8 cellular contexts compared by ENCODE assay signal in genomic region chr2:196592331-196592911, GRCh38. TPM values are rescaled to one million over a fixed set of nuclear protein-coding genes. Genes with fewer than 3 reads are reported as not detected.
DNase-seq lines count a peak whose midpoint lies in the region; ATAC-seq and TF ChIP-seq lines count a peak whose summit lies in the region.

No MANE protein-coding gene starts in this region.

- peak overlapping the region; percentile 84 for H3K27ac ChIP-seq in Panc1 (ENCODE audit: low read length)
- peak overlapping the region; percentile 89 to 99 (median 97) for H3K27ac ChIP-seq in dorsolateral prefrontal cortex
- peak overlapping the region; percentile 45 to 89 for H3K27ac ChIP-seq in lung (ENCODE audit: low read depth in 1 of 2, low read length in 1 of 2)
- peak overlapping the region in 1 of 4 donors; percentile 65 for H3K27ac ChIP-seq in transverse colon

- H3K36me3 ChIP-seq in Panc1 (ENCODE audit: control insufficient read depth, insufficient read depth, low read length) (no peaks in the 10 kb centered on the region), lung (ENCODE audit: control insufficient read depth in 2 of 2, insufficient read depth in 2 of 2, low read length in 2 of 2) (no peaks in the 10 kb centered on the region), transverse colon (no peaks in the 10 kb centered on the region)

- intact Hi-C loops in Panc1 (cut with micrococcal nuclease; ENCODE audit: unreplicated experiment) = loop anchor here (1.0 to 10.0 kb wide), 2 partner anchors 162 to 294 kb away; no protein-coding TSS in a partner anchor
- intact Hi-C loops in dorsolateral prefrontal cortex (cut with DNase I) = loop anchor here (1.0 to 10.0 kb wide), 8 partner anchors 45 to 295 kb away; partner anchors contain the start of gene CCDC150 (in 1 of the 2)
- intact Hi-C loops in transverse colon (cut with DNase I; ENCODE audit: low total_unique reads) = no loop called here

- DNase-seq in ACHN (peak; percentile 25), Panc1 (ENCODE audit: low read depth, low spot score) (no peak), dorsolateral prefrontal cortex (peak in 8 of 10 donors; percentile 37 to 68 (median 46)), lung (ENCODE audit: low spot score) (no peak), transverse colon (no peak), COLO829 (ENCODE audit: low spot score) (no peak)

- H3K4me1 ChIP-seq in Panc1 (ENCODE audit: control insufficient read depth, insufficient read depth, low read length) (peaks cover 25% of the 10 kb centered on the region), lung (ENCODE audit: control insufficient read depth in 2 of 2, insufficient read depth in 2 of 2, low read length in 2 of 2) (peaks cover 0 to 4% of the 10 kb centered on the region in 2 donors), transverse colon (peaks cover 0 to 11% (median 2%) of the 10 kb centered on the region in 4 donors)

- 1% methylated on average over 44 to 48 of the region's 48 CpGs for WGBS in lung, 2 donors
- WGBS in transverse colon (ENCODE audit: low coverage in 1 of 2), 2 donors = 10 to 17% methylated on average over 11 to 12 of the region's 48 CpGs

- CTCF ChIA-PET in Panc1 (lab: Charles Lee) = no interaction called here

- BruUV-seq in Panc1 (replicated peaks; lab: Mats Ljungman, UMichigan) = no TSS peak

- in situ Hi-C loops in ACHN (cut with HindIII; ENCODE audit: low pct_ligation_motif_present, low pct_unique_long_range_greater_than_20kb, low sequenced_read_pairs) = no loop called here
- in situ Hi-C loops in Panc1 (cut with HindIII; ENCODE audit: low pct_unique_long_range_greater_than_20kb, low sequenced_read_pairs) = no loop called here
- in situ Hi-C loops in transverse colon (cut with MboI; ENCODE audit: low pct_ligation_motif_present in 1 of 4, low pct_unique_long_range_greater_than_20kb in 1 of 4, low sequenced_read_pairs in 3 of 4) = no loop called here

- no peaks in the 10 kb centered on the region; the same call in 1 of the 2 replicates for H3K27me3 ChIP-seq in Panc1 (ENCODE audit: control insufficient read depth, insufficient read depth, low read length)
- H3K27me3 ChIP-seq in dorsolateral prefrontal cortex = peaks cover 0 to 4% (median 0%) of the 10 kb centered on the region in 45 donors
- H3K27me3 ChIP-seq in lung (ENCODE audit: control insufficient read depth, insufficient read depth) = no peaks in the 10 kb centered on the region
- peaks cover 70% of the 10 kb centered on the region for H3K27me3 ChIP-seq in transverse colon

- H3K9me3 ChIP-seq in Panc1 (ENCODE audit: control insufficient read depth, insufficient read depth, low read depth, low read length) = no peaks in the 10 kb centered on the region
- H3K9me3 ChIP-seq in lung (ENCODE audit: control insufficient read depth in 2 of 2, insufficient read depth in 1 of 2, low read length in 1 of 2) = no peaks in the 10 kb centered on the region
- no peaks in the 10 kb centered on the region for H3K9me3 ChIP-seq in transverse colon

- ATAC-seq in GM18505 (IDR thresholded peaks at IDR 0.05; ENCODE audit: unreplicated experiment) (peak; percentile 35), HG03342 (IDR thresholded peaks at IDR 0.05; ENCODE audit: unreplicated experiment) (peak; percentile 27), Panc1 (peak; percentile 74), lung (ENCODE audit: insufficient read depth, low FRiP score) (no peak)

- TF ChIP-seq CTCF in Panc1 (IDR thresholded peaks at IDR 0.05) = peak; percentile 77
- TF ChIP-seq CTCF in dorsolateral prefrontal cortex (IDR thresholded peaks at IDR 0.05 in 54 of 56, conservative IDR thresholded peaks at IDR 0.05 in 2 of 56; ENCODE audit: low read depth in 1 of 56, partially characterized antibody in 56 of 56) = peak in 2 of 56 donors; percentile 3 to 16
- TF ChIP-seq CTCF in lung (IDR thresholded peaks at IDR 0.05; ENCODE audit: control extremely low read depth, extremely low read depth) = no peak
- no peak for TF ChIP-seq CTCF in transverse colon (IDR thresholded peaks at IDR 0.05)

- POLR2A ChIA-PET in Panc1 (lab: Charles Lee) = interaction anchor here (0.7 kb wide), 1 partner anchor 43 kb away, joined by 3 read pairs; no protein-coding TSS in a partner anchor

- TF ChIP-seq EP300 in transverse colon (IDR thresholded peaks at IDR 0.05; ENCODE audit: low read depth) = no peak

- no peak for TF ChIP-seq POLR2A in GM18505 (IDR thresholded peaks at IDR 0.05; ENCODE audit: borderline replicate concordance, extremely low read depth, insufficient read depth, insufficient read length)
- TF ChIP-seq POLR2A in transverse colon (IDR thresholded peaks at IDR 0.05) = no peak

- H3K4me3 ChIP-seq in Panc1 (ENCODE audit: low read depth in 2 of 2, low read length in 2 of 2) (peak overlapping the region; percentile 66 to 88), dorsolateral prefrontal cortex (peak overlapping the region; percentile 59 to 91 (median 76)), lung (peak overlapping the region; percentile 68), transverse colon (peak overlapping the region in 3 of 4 donors; percentile 48 to 83 (median 57))

RNA-seq across cellular contexts. Expression of gene HECW2, which starts 0.9 kb away (rescaled TPM):
- 11.1 TPM for total RNA-seq in Panc1 (2021; ENCODE audit: unreplicated experiment)
- polyA plus RNA-seq in Panc1 (2012; ENCODE audit: insufficient read length) = 4.3 TPM
- total RNA-seq in dorsolateral prefrontal cortex = 100 to 1,000 TPM in 3 of 120 experiments, 10 to 100 TPM in 117; 49.6 to 107 (median 77.3) TPM
- 10 to 100 TPM; 34.2 to 90.0 TPM for total RNA-seq in lung
- 1 to 10 TPM; 3.7 to 6.1 TPM for polyA plus RNA-seq in lung
- 1 to 10 TPM; 1.1 to 2.2 (median 1.6) TPM for total RNA-seq in transverse colon

RNA-seq across cellular contexts. Expression of gene CCDC150, which starts 47.1 kb away (rescaled TPM):
- total RNA-seq in Panc1 (2021; ENCODE audit: unreplicated experiment) (19.0 TPM), dorsolateral prefrontal cortex (10 to 100 TPM in 2 of 120 experiments, 1 to 10 TPM in 117, under 1 TPM in 1; 0.67 to 10.5 (median 4.1) TPM), lung (1 to 10 TPM in 1 of 2 donors, under 1 TPM in 1; 0.95 to 7.1 TPM), transverse colon (100 to 1,000 TPM in 1 of 4 donors, 1 to 10 TPM in 2, not detected in 1; 1.6 to 137 (median 2.7) TPM)
- polyA plus RNA-seq in Panc1 (2012; ENCODE audit: insufficient read length) = 4.2 TPM
- under 1 TPM; 0.31 to 0.91 TPM for polyA plus RNA-seq in lung

Comparison
In these comparisons a context has a peak if more than half of its experiments do, and no peak if none do; other contexts are left out.
1. DNase-seq: peak in ACHN (single experiment) and dorsolateral prefrontal cortex (8 of 10); none in Panc1 (single experiment), lung (single experiment), transverse colon (single experiment) and COLO829 (single experiment).
2. Peak in every context shown above with its lines, with median percentiles within 50 percentile points of each other: H3K4me3 ChIP-seq.